ENCODE assay signal across 1 cellular context in genomic region chr12:67827820-67828383, GRCh38.
TF ChIP-seq lines count a peak whose summit lies in the region.

No MANE protein-coding gene starts in this region.

TF ChIP-seq in HCT116, 20 proteins besides CTCF, POLR2A, EP300 and RAD21 (continued from another document):
- TF ChIP-seq SP1 (IDR thresholded peaks at IDR 0.05; ENCODE audit: low read depth) (no peak), EZH2 (IDR thresholded peaks at IDR 0.05) (no peak), CEBPB (IDR thresholded peaks at IDR 0.05; ENCODE audit: low read depth) (no peak), ZFX (IDR thresholded peaks at IDR 0.05) (no peak), MAX (IDR thresholded peaks at IDR 0.05) (no peak)
TF ChIP-seq in HCT116: peak in this region for 4.
